ENCODE assay signal across 23 cellular contexts in the genomic region with DNA sequence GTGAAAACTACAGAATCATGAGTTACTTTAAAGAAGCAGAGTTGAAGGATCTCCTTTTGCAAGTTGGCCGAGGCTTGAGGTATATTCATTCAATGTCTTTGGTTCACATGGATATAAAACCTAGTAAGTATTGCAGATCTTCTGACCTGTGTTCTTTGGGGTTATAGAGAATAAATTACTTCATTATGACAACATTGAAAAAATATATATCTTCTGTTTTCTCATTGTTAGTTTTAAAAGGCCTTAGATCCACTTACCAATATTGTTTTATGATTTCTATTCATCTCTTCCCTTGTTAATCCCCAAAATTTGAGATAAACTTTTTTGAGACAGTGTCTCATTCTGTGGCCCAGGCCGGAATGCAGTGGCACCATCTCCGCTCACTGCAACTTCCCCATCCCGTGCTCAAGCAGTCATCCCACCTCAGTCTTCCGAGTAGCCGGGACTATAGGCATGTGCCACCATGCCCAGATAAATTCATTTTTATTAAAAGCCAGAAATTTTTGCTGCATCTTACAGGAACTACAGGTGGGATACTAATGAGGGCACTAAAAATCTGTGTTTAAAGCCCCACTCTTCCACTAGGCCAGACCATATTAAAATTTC. TPM values are rescaled to one million over a fixed set of nuclear protein-coding genes. Genes with fewer than 3 reads are reported as not detected.
DNase-seq lines count a peak whose midpoint lies in the region; ATAC-seq, FAIRE-seq and TF ChIP-seq lines count a peak whose summit lies in the region.
"Had no signal": no experiment of that assay in that cellular context is flagged by ENCODE, and none has a peak within 500 bp of the region (broad histone marks: within the 10 kb centered on the region; RNA-seq: fewer than 3 reads in every experiment).

No MANE protein-coding gene starts in this region.

- H4K20me1 ChIP-seq in HepG2 (ENCODE audit: insufficient read depth, low read length) (0 out of 2 replicates have a peak, but pooled peaks cover 4% of the 10 kb centered on the region), Karpas-422 (ENCODE audit: insufficient read depth, low read depth, low read length) (no peaks in the 10 kb centered on the region)

- H3K4me1 Mint-ChIP-seq in central memory CD8-positive, alpha-beta T cell, result peaks cover 16% of the 10 kb centered on the region
- H3K4me1 Mint-ChIP-seq in chondrocyte (ENCODE audit: low read depth), result peaks cover 27% of the 10 kb centered on the region

- no peaks in the 10 kb centered on the region for H3K9me3 Mint-ChIP-seq in central memory CD8-positive, alpha-beta T cell
- H3K9me3 Mint-ChIP-seq in chondrocyte (ENCODE audit: low read depth), result no peaks in the 10 kb centered on the region

- no peak overlapping the region for H3K4me3 Mint-ChIP-seq in central memory CD8-positive, alpha-beta T cell
- H3K4me3 Mint-ChIP-seq in chondrocyte (ENCODE audit: unreplicated experiment), result no peak overlapping the region
- H3K4me3 Mint-ChIP-seq: B cell had no signal

- H3K27me3 Mint-ChIP-seq in central memory CD8-positive, alpha-beta T cell, result no peaks in the 10 kb centered on the region
- no peaks in the 10 kb centered on the region for H3K27me3 Mint-ChIP-seq in chondrocyte (ENCODE audit: low read depth)
- H3K27me3 Mint-ChIP-seq: B cell had no signal

- intact Hi-C loops in HepG2 (cut with micrococcal nuclease; ENCODE audit: unreplicated experiment), result no loop called here
- intact Hi-C loops in right lobe of liver (cut with DNase I), result no loop called here

- no peak for TF ChIP-seq RAD21 in HepG2 (CRISPR knock-in tag; IDR thresholded peaks at IDR 0.05)

- no peak overlapping the region for H3K4me2 ChIP-seq in HepG2 (ENCODE audit: low read depth, low read length)
- H3K4me2 ChIP-seq in Karpas-422 (ENCODE audit: low read depth, low read length, poor library complexity, severe bottlenecking), result no peak overlapping the region
- H3K4me2 ChIP-seq: A549 had no signal

- BruUV-seq in HepG2 (replicated peaks; lab: Mats Ljungman, UMichigan), result no TSS peak

- H3K9me3 ChIP-seq in HepG2 (ENCODE audit: low read length), result no peaks in the 10 kb centered on the region
- no peaks in the 10 kb centered on the region for H3K9me3 ChIP-seq in right lobe of liver
- no peaks in the 10 kb centered on the region for H3K9me3 ChIP-seq in Karpas-422 (ENCODE audit: low read length)
- H3K9me3 ChIP-seq: A549, SJSA1 had no signal

- TF ChIP-seq POLR2A in HepG2 (IDR thresholded peaks at IDR 0.05; ENCODE audit: insufficient read depth in 1 of 2, low read depth in 2 of 2, low read length in 2 of 2) (no peak), right lobe of liver (IDR thresholded peaks at IDR 0.05) (no peak)

- no peaks in the 10 kb centered on the region for H3K27me3 ChIP-seq in HepG2 (ENCODE audit: control insufficient read depth in 1 of 2, insufficient read depth in 2 of 2, low read length in 2 of 2)
- H3K27me3 ChIP-seq in right lobe of liver, result no peaks in the 10 kb centered on the region
- H3K27me3 ChIP-seq in Karpas-422 (ENCODE audit: low read length), result no peaks in the 10 kb centered on the region
- H3K27me3 ChIP-seq: SJSA1 had no signal

- H3K36me3 Mint-ChIP-seq in central memory CD8-positive, alpha-beta T cell (ENCODE audit: insufficient read depth), result peaks cover 32% of the 10 kb centered on the region
- H3K36me3 Mint-ChIP-seq in chondrocyte (ENCODE audit: low read depth), result peaks cover 24% of the 10 kb centered on the region

- TF ChIP-seq EP300 in HepG2 (IDR thresholded peaks at IDR 0.05; ENCODE audit: low read depth in 2 of 2, low read length in 2 of 2), result no peak
- no peak for TF ChIP-seq EP300 in HepG2 (CRISPR knock-in tag; IDR thresholded peaks at IDR 0.05; ENCODE audit: borderline replicate concordance)

- POLR2A ChIA-PET in HepG2 (lab: Yijun Ruan, JAX), result no interaction called here

- no peak for DNase-seq in HepG2 (ENCODE audit: low spot score)
- no peak for DNase-seq in right lobe of liver
- DNase-seq in Karpas-422, result no peak
- no peak for DNase-seq in central memory CD8-positive, alpha-beta T cell (ENCODE audit: low spot score in 2 of 2)
- no peak for DNase-seq in NCI-H345 (lab: John Stamatoyannopoulos, UW)
- no peak for DNase-seq in chondrocyte (ENCODE audit: low spot score)
- no peak for DNase-seq in GM10266 (ENCODE audit: extremely low spot score)
- DNase-seq: GM23248, KBM-7, NCI-H1105, NCI-H146, NCI-H2029 treated with DMSO at 0.1 percent for 48 hours, NCI-H226, NCI-H524, NCI-H774 had no signal

- no peak overlapping the region for H3K9ac ChIP-seq in HepG2 (ENCODE audit: insufficient read depth, low read depth, low read length)
- H3K9ac ChIP-seq in Karpas-422 (ENCODE audit: low read length), result no peak overlapping the region
- H3K9ac ChIP-seq: GM23248 had no signal

- no peaks in the 10 kb centered on the region for H3K9me2 ChIP-seq in Karpas-422 (replicated peaks; ENCODE audit: insufficient read depth, low read length)

- in situ Hi-C loops in HepG2 (cut with HindIII; ENCODE audit: extremely low pct_ligation_motif_present, low pct_unique_long_range_greater_than_20kb), result no loop called here

- TF ChIP-seq CTCF in HepG2 (CRISPR knock-in tag; IDR thresholded peaks at IDR 0.05), result no peak
- TF ChIP-seq CTCF in right lobe of liver (IDR thresholded peaks at IDR 0.05), result no peak
- TF ChIP-seq CTCF in chondrocyte (IDR thresholded peaks at IDR 0.05), result no peak
- TF ChIP-seq CTCF in GM10266 (IDR thresholded peaks at IDR 0.05; ENCODE audit: control insufficient read depth, insufficient read depth, low read depth, missing control alignments), result no peak

- no peak for ATAC-seq in HepG2
- ATAC-seq in right lobe of liver, result no peak
- ATAC-seq in central memory CD8-positive, alpha-beta T cell (replicated peaks; ENCODE audit: extremely low read depth, poor library complexity, severe bottlenecking), result no peak
- ATAC-seq in HG03045 (IDR thresholded peaks at IDR 0.05; ENCODE audit: unreplicated experiment), result no peak
- ATAC-seq: GM12878, HCT116 had no signal

- FAIRE-seq in HepG2 (lab: Jason Lieb, UNC), result no peak
- FAIRE-seq: D721Med, GM12878, RCC 7860 had no signal

- H3K27ac Mint-ChIP-seq in central memory CD8-positive, alpha-beta T cell (ENCODE audit: low read depth), result peak overlapping the region; percentile 62
- no peak overlapping the region for H3K27ac Mint-ChIP-seq in chondrocyte (ENCODE audit: unreplicated experiment)
- H3K27ac Mint-ChIP-seq: B cell had no signal

- CTCF ChIA-PET in HepG2 (lab: Yijun Ruan, JAX; ENCODE audit: low intra/inter-chr PET ratio, low total read pairs), result no interaction called here

- H3K79me2 ChIP-seq in HepG2 (ENCODE audit: insufficient read depth, low read length) (peaks cover 45% of the 10 kb centered on the region), Karpas-422 (ENCODE audit: low read length) (peaks cover 55% of the 10 kb centered on the region)

- H3K4me3 ChIP-seq in HepG2 (replicated peaks in 1 of 3; ENCODE audit: insufficient read depth in 1 of 3, low read depth in 2 of 3, low read length in 3 of 3) (no peak overlapping the region), right lobe of liver (no peak overlapping the region), Karpas-422 (ENCODE audit: low read length) (no peak overlapping the region)
- H3K4me3 ChIP-seq: A549, GM12878, GM23248, SJSA1 had no signal

- H3K4me1 ChIP-seq in HepG2 (ENCODE audit: insufficient read depth, low read length), result peaks cover 27% of the 10 kb centered on the region
- H3K4me1 ChIP-seq in right lobe of liver, result peaks cover 0 to 17% (median under 1%) of the 10 kb centered on the region in 4 donors
- H3K4me1 ChIP-seq in Karpas-422 (ENCODE audit: low read length), result peaks cover 27% of the 10 kb centered on the region
- H3K4me1 ChIP-seq: SJSA1 had no signal

- H3K27ac ChIP-seq in HepG2 (ENCODE audit: extremely low read length, insufficient read depth, low read length) (no peak overlapping the region), right lobe of liver (no peak overlapping the region), Karpas-422 (ENCODE audit: low read length) (0 out of 2 replicates have a peak overlapping the region, but pooled peaks have one; percentile 1)
- H3K27ac ChIP-seq: A549, GM23248, SJSA1 had no signal

- WGBS in HepG2 (ENCODE audit: low lambda C conversion rate), result 98% methylated on average over 6 of the region's 6 CpGs
- 100% methylated on average over 3 of the region's 6 CpGs for WGBS in right lobe of liver (ENCODE audit: insufficient coverage, low coverage, low lambda C conversion rate, missing lambda C conversion rate)

- H2AFZ ChIP-seq in HepG2 (ENCODE audit: low read length) (no peak overlapping the region), Karpas-422 (ENCODE audit: low read length) (no peak overlapping the region)
- H2AFZ ChIP-seq: GM23248 had no signal

- H3K36me3 ChIP-seq in HepG2 (replicated peaks in 1 of 2; ENCODE audit: control insufficient read depth in 1 of 2, insufficient read depth in 2 of 2, low read length in 2 of 2) (peaks cover 12 to 85% of the 10 kb centered on the region in 2 experiments), right lobe of liver (peaks cover 0 to 33% (median 16%) of the 10 kb centered on the region in 4 donors), Karpas-422 (ENCODE audit: insufficient read depth, low read length) (peaks cover 87% of the 10 kb centered on the region)

RNA-seq across cellular contexts. Expression of a gene that starts 8.2 kb away (rescaled TPM):
- 63.7 and 71.7 TPM in 2 replicates for total RNA-seq in HepG2 (2016; rRNA removed; fragmentation: Illumina TruSeq; extraction: Trizol)
- 5.3 and 8.1 TPM in 2 replicates for total RNA-seq in HepG2 (2016; cell fraction: cytosol; rRNA removed; fragmentation: Illumina TruSeq; extraction: Trizol; ENCODE audit: low read depth)
- 59.2 and 62.0 TPM in 2 replicates for total RNA-seq in HepG2 (2016; cell fraction: insoluble cytoplasmic fraction; rRNA removed; fragmentation: Illumina TruSeq; extraction: Trizol)
- 16.3 and 20.1 TPM in 2 replicates for total RNA-seq in HepG2 (2016; cell fraction: membrane; rRNA removed; fragmentation: Illumina TruSeq; extraction: Trizol)
- total RNA-seq in HepG2 (2016; cell fraction: nucleus; rRNA removed; fragmentation: Illumina TruSeq; extraction: Trizol), result 55.9 and 59.7 TPM in 2 replicates
- polyA plus RNA-seq in HepG2 (2011; rRNA removed), result 24.2 and 31.4 TPM in 2 replicates
- polyA plus RNA-seq in HepG2 (2011; cell fraction: cytosol; rRNA removed), result 9.9 and 15.9 TPM in 2 replicates
- polyA plus RNA-seq in HepG2 (2011; cell fraction: nucleus; rRNA removed), result 19.4 and 21.7 TPM in 2 replicates
- polyA plus RNA-seq in HepG2 (2012), result 34.3 and 43.6 TPM in 2 replicates
- 1.5 and 1.7 TPM in 2 replicates for polyA plus RNA-seq in HepG2 (2016; cell fraction: cytosol; fragmentation: Illumina TruSeq; extraction: Trizol; ENCODE audit: low read depth)
- polyA plus RNA-seq in HepG2 (2016; cell fraction: insoluble cytoplasmic fraction; fragmentation: Illumina TruSeq; extraction: Trizol; ENCODE audit: low read depth), result 55.1 and 60.7 TPM in 2 replicates
- polyA plus RNA-seq in HepG2 (2016; cell fraction: membrane; fragmentation: Illumina TruSeq; extraction: Trizol; ENCODE audit: low read depth), result 5.2 and 6.5 TPM in 2 replicates
- 61.4 and 70.9 TPM in 2 replicates for polyA plus RNA-seq in HepG2 (2016; cell fraction: nucleus; fragmentation: Illumina TruSeq; extraction: Trizol; ENCODE audit: insufficient read depth, low read depth)
- 13.9 and 26.9 TPM in 2 replicates for polyA minus RNA-seq in HepG2 (2011; rRNA and poly(A)+ RNA removed; ENCODE audit: low replicate concordance)
- polyA minus RNA-seq in HepG2 (2011; cell fraction: cytosol; rRNA and poly(A)+ RNA removed), result 20.9 and 21.9 TPM in 2 replicates
- 77.1 and 85.4 TPM in 2 replicates for polyA minus RNA-seq in HepG2 (2011; cell fraction: nucleus; rRNA and poly(A)+ RNA removed)
- total RNA-seq in right lobe of liver, result 10 to 100 TPM; 11.1 to 34.0 (median 19.5) TPM
- 74.0 and 107 TPM in 2 replicates for total RNA-seq in Karpas-422 (2014; rRNA removed; shearing (Covaris generic); ENCODE audit: low replicate concordance)
- total RNA-seq in chondrocyte, result 17.8 to 31.2 TPM (median 17.8 TPM) in 3 replicates
